Comparison of ENCODE assay signal across 1 cellular context in genomic region chr17:43943769-43944418, GRCh38.
TF ChIP-seq lines count a peak whose summit lies in the region.

No MANE protein-coding gene starts in this region.

TF ChIP-seq in HepG2, 621 proteins besides CTCF, POLR2A, EP300 and RAD21 (continued from another document and continues in another):
- TF ChIP-seq ARID5B (CRISPR knock-in tag; IDR thresholded peaks at IDR 0.05) (0 out of 2 replicates have a peak, but pooled peaks have one; percentile 20), MLX (CRISPR knock-in tag; IDR thresholded peaks at IDR 0.05) (no peak), GPN1 (CRISPR knock-in tag; IDR thresholded peaks at IDR 0.05; ENCODE audit: borderline replicate concordance) (no peak), ZNF101 (CRISPR knock-in tag; IDR thresholded peaks at IDR 0.05; ENCODE audit: borderline replicate concordance, low read depth) (no peak), ZBTB20 (CRISPR knock-in tag; IDR thresholded peaks at IDR 0.05; ENCODE audit: borderline replicate concordance, low read depth) (no peak), ZNF891 (CRISPR knock-in tag; IDR thresholded peaks at IDR 0.05) (0 out of 2 replicates have a peak, but pooled peaks have one; percentile 18), E2F5 (CRISPR knock-in tag; conservative IDR thresholded peaks at IDR 0.05) (0 out of 2 replicates have a peak, but pooled peaks have one; percentile 25), TEAD3 (CRISPR knock-in tag; optimal IDR thresholded peaks at IDR 0.05; ENCODE audit: borderline replicate concordance) (peak; percentile 34), SALL2 (CRISPR knock-in tag; IDR thresholded peaks at IDR 0.05) (peak; percentile 56; the same call in 1 of the 2 replicates), PTBP1 (IDR thresholded peaks at IDR 0.05; ENCODE audit: low read depth, low read length, poor library complexity, severe bottlenecking) (no peak), ZNF670 (CRISPR knock-in tag; IDR thresholded peaks at IDR 0.05; ENCODE audit: borderline replicate concordance) (no peak), IRF9 (CRISPR knock-in tag; IDR thresholded peaks at IDR 0.05; ENCODE audit: borderline replicate concordance) (peak; percentile 68; the same call in 1 of the 2 replicates), ELF3 (CRISPR knock-in tag; IDR thresholded peaks at IDR 0.05) (peak; percentile 69), NFKB2 (CRISPR knock-in tag; IDR thresholded peaks at IDR 0.05; ENCODE audit: borderline replicate concordance) (peak; percentile 55; the same call in 1 of the 2 replicates), SOX13 (IDR thresholded peaks at IDR 0.05) (no peak), SOX13 (CRISPR knock-in tag; conservative IDR thresholded peaks at IDR 0.05 in 1 of 2, IDR thresholded peaks at IDR 0.05 in 1 of 2) (0 out of 4 replicates have a peak, but pooled peaks of 1 of the 2 experiments have one; percentile 24), ZNF672 (CRISPR knock-in tag; IDR thresholded peaks at IDR 0.05) (no peak), TSC22D2 (CRISPR knock-in tag; IDR thresholded peaks at IDR 0.05; ENCODE audit: borderline replicate concordance) (peak; percentile 79; the same call in 1 of the 2 replicates), KAT2B (IDR thresholded peaks at IDR 0.05; ENCODE audit: borderline replicate concordance, low read depth, low read length) (no peak), MAF1 (CRISPR knock-in tag; IDR thresholded peaks at IDR 0.05; ENCODE audit: borderline replicate concordance) (no peak), NR1H2 (CRISPR knock-in tag; IDR thresholded peaks at IDR 0.05; ENCODE audit: borderline replicate concordance, low read depth) (no peak), THAP11 (CRISPR knock-in tag; IDR thresholded peaks at IDR 0.05) (peak; percentile 50; the same call in 1 of the 2 replicates), FLYWCH1 (CRISPR knock-in tag; IDR thresholded peaks at IDR 0.05) (no peak), REPIN1 (CRISPR knock-in tag; IDR thresholded peaks at IDR 0.05; ENCODE audit: borderline replicate concordance, low read depth) (peak; percentile 54; the same call in 1 of the 2 replicates), KDM5B (CRISPR knock-in tag; IDR thresholded peaks at IDR 0.05; ENCODE audit: borderline replicate concordance) (no peak; the same call in 1 of the 2 replicates), ZFP36L1 (CRISPR knock-in tag; IDR thresholded peaks at IDR 0.05) (no peak), ZNF614 (CRISPR knock-in tag; IDR thresholded peaks at IDR 0.05; ENCODE audit: borderline replicate concordance) (peak; percentile 75; the same call in 1 of the 2 replicates), ZNF331 (CRISPR knock-in tag; IDR thresholded peaks at IDR 0.05) (0 out of 2 replicates have a peak, but pooled peaks have one; percentile 20), ZBTB25 (CRISPR knock-in tag; IDR thresholded peaks at IDR 0.05) (0 out of 2 replicates have a peak, but pooled peaks have one; percentile 62), ZNF580 (CRISPR knock-in tag; IDR thresholded peaks at IDR 0.05; ENCODE audit: borderline replicate concordance, low read depth) (peak; percentile 71; the same call in 1 of the 2 replicates), SMAD1 (CRISPR knock-in tag; IDR thresholded peaks at IDR 0.05; ENCODE audit: borderline replicate concordance, low read depth) (no peak), ZNF207 (IDR thresholded peaks at IDR 0.05; ENCODE audit: borderline replicate concordance) (no peak), KDM3A (CRISPR knock-in tag; IDR thresholded peaks at IDR 0.05; ENCODE audit: low read depth) (peak; percentile 70; the same call in 1 of the 2 replicates), GATAD2A (CRISPR knock-in tag; IDR thresholded peaks at IDR 0.05) (peak; percentile 57), POGK (CRISPR knock-in tag; conservative IDR thresholded peaks at IDR 0.05) (0 out of 2 replicates have a peak, but pooled peaks have one; percentile 45), ZNF263 (CRISPR knock-in tag; IDR thresholded peaks at IDR 0.05) (peak; percentile 46), KLF16 (CRISPR knock-in tag; IDR thresholded peaks at IDR 0.05) (peak in 1 of 2 experiments; percentile 63; a peak in 1 of 4 replicates), CCDC6 (CRISPR knock-in tag; IDR thresholded peaks at IDR 0.05) (0 out of 2 replicates have a peak, but pooled peaks have one; percentile 45), FOXC1 (CRISPR knock-in tag; IDR thresholded peaks at IDR 0.05; ENCODE audit: borderline replicate concordance) (0 out of 2 replicates have a peak, but pooled peaks have one; percentile 58), ZNF850 (CRISPR knock-in tag; conservative IDR thresholded peaks at IDR 0.05) (no peak), KAT8 (CRISPR knock-in tag; IDR thresholded peaks at IDR 0.05) (peak; percentile 50; the same call in 1 of the 2 replicates), FOXK2 (IDR thresholded peaks at IDR 0.05) (no peak), ZNF740 (CRISPR knock-in tag; IDR thresholded peaks at IDR 0.05) (no peak), SMAD3 (CRISPR knock-in tag; IDR thresholded peaks at IDR 0.05) (peak; percentile 81; the same call in 1 of the 2 replicates), ZNF563 (CRISPR knock-in tag; IDR thresholded peaks at IDR 0.05) (no peak), ZNF3 (CRISPR knock-in tag; IDR thresholded peaks at IDR 0.05) (0 out of 2 replicates have a peak, but pooled peaks have one; percentile 37), FOXK1 (CRISPR knock-in tag; IDR thresholded peaks at IDR 0.05; ENCODE audit: borderline replicate concordance, low read depth) (peak; percentile 19; the same call in 1 of the 2 replicates), PRDM10 (CRISPR knock-in tag; IDR thresholded peaks at IDR 0.05; ENCODE audit: low read depth) (0 out of 2 replicates have a peak, but pooled peaks have one; percentile 38), MAX (IDR thresholded peaks at IDR 0.05) (no peak)
